Comparison of ENCODE assay signal across 21 cellular contexts in genomic region chr4:82591592-82591991, GRCh38.
"Had no signal": no experiment of that assay in that cellular context is flagged by ENCODE, and none has a peak within 500 bp of the region (broad histone marks: within the 10 kb centered on the region; RNA-seq: fewer than 3 reads in every experiment).

No MANE protein-coding gene starts in this region.

- ATAC-seq: activated CD8-positive, alpha-beta memory T cell treated with anti-CD3 and anti-CD28 coated beads, Interleukin-2, amount 10 ng/mL, durations not matched to agents 7 days and 5 days; activated CD8-positive, alpha-beta T cell treated with anti-CD3 and anti-CD28 coated beads for 36 hours; gastrocnemius medialis; left lung; naive thymus-derived CD8-positive, alpha-beta T cell had no signal

- DNase-seq: activated CD4-positive, alpha-beta T cell treated with anti-CD3 and anti-CD28 coated beads, Interleukin-2, amount 10 ng/mL, durations not matched to agents 7 days and 5 days; activated CD4-positive, CD25-positive, alpha-beta regulatory T cell treated with anti-CD3 and anti-CD28 coated beads, Interleukin-2, amount 50 U/mL, for 72 hours; activated CD8-positive, alpha-beta memory T cell treated with anti-CD3 and anti-CD28 coated beads, Interleukin-2, amount 10 ng/mL, durations not matched to agents 7 days and 5 days; activated CD8-positive, alpha-beta T cell treated with anti-CD3 and anti-CD28 coated beads for 36 hours; activated effector memory CD4-positive, alpha-beta T cell treated with anti-CD3 and anti-CD28 coated beads, Interleukin-2, amount 50 U/mL, for 16 hours; activated naive CD4-positive, alpha-beta T cell treated with anti-CD3 and anti-CD28 coated beads, Interleukin-2, amount 10 ng/mL, durations not matched to agents 7 days and 5 days; activated T-cell treated with anti-CD3 and anti-CD28 coated beads for 4 hours; cortex of kidney; endodermal cell; esophagus squamous epithelium; gastrocnemius medialis; hippocampal formation; kidney glomerular epithelial cell; left lung; naive thymus-derived CD8-positive, alpha-beta T cell; sigmoid colon; stimulated activated CD4-positive, alpha-beta T cell treated with anti-CD3 and anti-CD28 coated beads, Interleukin-15, amount 100 ng/mL, for 24 hours; stimulated activated naive CD4-positive, alpha-beta T cell; testis; trophoblast cell; uterus had no signal
